ENCODE assay signal across 27 cellular contexts in the genomic region with DNA sequence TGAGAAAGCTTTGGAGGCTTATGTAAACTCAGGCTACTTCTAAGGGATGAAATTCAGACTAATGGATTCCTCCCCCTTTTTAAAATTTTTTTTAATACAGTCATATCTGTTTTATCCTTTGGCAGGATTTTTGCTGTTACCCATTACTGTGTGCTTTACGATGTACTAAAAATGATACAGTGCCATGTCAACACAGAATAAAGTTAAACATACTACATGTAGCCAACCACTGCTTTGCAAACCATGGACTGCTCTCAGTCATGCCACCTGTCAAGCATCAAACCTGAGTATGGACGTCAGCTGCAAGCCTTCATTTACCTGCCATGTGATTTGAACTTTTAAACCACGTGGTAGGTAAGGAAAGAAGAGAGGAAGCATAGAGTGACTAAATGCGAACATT.
"Had no signal": no experiment of that assay in that cellular context is flagged by ENCODE, and none has a peak within 500 bp of the region (broad histone marks: within the 10 kb centered on the region; RNA-seq: fewer than 3 reads in every experiment).

No MANE protein-coding gene starts in this region.

- H3K27ac Mint-ChIP-seq: effector memory CD8-positive, alpha-beta T cell; mesothelial cell of epicardium; naive B cell; nephron had no signal

- ATAC-seq: effector memory CD8-positive, alpha-beta T cell; left lobe of liver; mucosa of descending colon; sciatic nerve; stimulated activated naive CD8-positive, alpha-beta T cell treated with anti-CD3 and anti-CD28 coated beads, Interleukin-15, amount 100 ng/mL, for 72 hours had no signal

- H3K4me1 Mint-ChIP-seq: stimulated activated naive CD8-positive, alpha-beta T cell treated with anti-CD3 and anti-CD28 coated beads, Interleukin-15, amount 100 ng/mL, for 72 hours had no signal

- H3K4me2 ChIP-seq: smooth muscle cell had no signal

- H3K36me3 ChIP-seq: prostate gland, uterus had no signal

- H3K27ac ChIP-seq: prostate gland, right atrium auricular region, thyroid gland, upper lobe of left lung, uterus had no signal

- H3K27me3 ChIP-seq: right atrium auricular region, thyroid gland, upper lobe of left lung, uterus had no signal

- FAIRE-seq: endometrium, frontal cortex, keratinocyte had no signal

- DNase-seq: cortex of kidney; effector memory CD8-positive, alpha-beta T cell; erythroblast; mesenchymal stem cell; mucosa of descending colon; naive B cell; nucleus accumbens; stimulated activated CD4-positive, alpha-beta T cell treated with anti-CD3 and anti-CD28 coated beads, Interleukin-12 subunit alpha, Interleukin-12 subunit beta, amount 100 ng/mL, for 4 hours; stimulated activated CD4-positive, alpha-beta T cell treated with anti-CD3 and anti-CD28 coated beads, Interleukin-1b, Interleukin-23, amount 100 ng/mL, for 48 hours; stimulated activated CD4-positive, alpha-beta T cell treated with anti-CD3 and anti-CD28 coated beads, Interleukin-4, amount 100 ng/mL, for 1 hour; stimulated activated CD8-positive, alpha-beta memory T cell treated with anti-CD3 and anti-CD28 coated beads, Interleukin-4, amount 100 ng/mL, for 48 hours; stimulated activated naive CD4-positive, alpha-beta T cell; stimulated activated naive CD8-positive, alpha-beta T cell treated with anti-CD3 and anti-CD28 coated beads, Interleukin-15, amount 100 ng/mL, for 72 hours; thyroid gland; upper lobe of left lung had no signal

- H3K27me3 Mint-ChIP-seq: effector memory CD8-positive, alpha-beta T cell; naive B cell; stimulated activated naive CD8-positive, alpha-beta T cell treated with anti-CD3 and anti-CD28 coated beads, Interleukin-15, amount 100 ng/mL, for 72 hours had no signal

- H3K9me3 Mint-ChIP-seq: effector memory CD8-positive, alpha-beta T cell; mesothelial cell of epicardium; naive B cell; nephron; stimulated activated naive CD8-positive, alpha-beta T cell treated with anti-CD3 and anti-CD28 coated beads, Interleukin-15, amount 100 ng/mL, for 72 hours had no signal

- H3K4me3 Mint-ChIP-seq: effector memory CD8-positive, alpha-beta T cell; mesothelial cell of epicardium; naive B cell; nephron; stimulated activated naive CD8-positive, alpha-beta T cell treated with anti-CD3 and anti-CD28 coated beads, Interleukin-15, amount 100 ng/mL, for 72 hours had no signal

- H3K4me3 ChIP-seq: lung, mucosa of descending colon, prostate gland, right atrium auricular region, smooth muscle cell, thyroid gland, upper lobe of left lung, uterus had no signal

- H3K4me1 ChIP-seq: prostate gland, right atrium auricular region, thyroid gland, upper lobe of left lung, uterus had no signal

- H3K9me3 ChIP-seq: mucosa of descending colon, prostate gland, right atrium auricular region, thyroid gland, upper lobe of left lung, uterus had no signal
